Comparison of ENCODE assay signal across 1 cellular context in the genomic region with DNA sequence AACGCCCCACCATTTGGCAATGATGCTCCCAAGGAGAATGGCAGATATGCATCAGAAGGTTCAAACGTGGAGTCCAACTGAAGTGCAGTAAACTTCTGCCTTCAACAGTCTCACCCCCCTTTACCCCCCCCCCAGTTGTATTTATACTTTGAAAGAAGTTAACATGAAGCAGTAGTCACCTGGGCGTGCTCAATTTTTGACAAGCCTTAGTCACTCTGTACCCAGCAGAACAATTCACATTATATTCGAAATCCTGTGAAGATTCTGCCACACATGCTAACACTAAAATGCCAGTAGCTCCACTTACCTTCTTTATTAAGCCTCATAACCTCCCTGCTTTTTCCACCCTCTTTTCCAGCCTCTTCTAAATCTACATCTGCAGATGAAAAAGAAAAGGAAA.
TF ChIP-seq lines count a peak whose summit lies in the region.

No MANE protein-coding gene starts in this region.

TF ChIP-seq in H1, 55 proteins besides CTCF, POLR2A, EP300 and RAD21 (continued from another document):
- TF ChIP-seq, protein P1, sequence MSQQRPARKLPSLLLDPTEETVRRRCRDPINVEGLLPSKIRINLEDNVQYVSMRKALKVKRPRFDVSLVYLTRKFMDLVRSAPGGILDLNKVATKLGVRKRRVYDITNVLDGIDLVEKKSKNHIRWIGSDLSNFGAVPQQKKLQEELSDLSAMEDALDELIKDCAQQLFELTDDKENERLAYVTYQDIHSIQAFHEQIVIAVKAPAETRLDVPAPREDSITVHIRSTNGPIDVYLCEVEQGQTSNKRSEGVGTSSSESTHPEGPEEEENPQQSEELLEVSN (IDR thresholded peaks at IDR 0.05) = no peak
- TF ChIP-seq SIN3A (conservative IDR thresholded peaks at IDR 0.05 in 1 of 2, IDR thresholded peaks at IDR 0.05 in 1 of 2; ENCODE audit: low read depth in 1 of 2, low read length in 2 of 2) = no peak
- TF ChIP-seq GTF2F1 (IDR thresholded peaks at IDR 0.05; ENCODE audit: borderline replicate concordance, low read depth, low read length) = no peak
